Comparison of ENCODE assay signal across 15 cellular contexts in genomic region chr5:42640835-42641234, GRCh38.
"Had no signal": no experiment of that assay in that cellular context is flagged by ENCODE, and none has a peak within 500 bp of the region (broad histone marks: within the 10 kb centered on the region; RNA-seq: fewer than 3 reads in every experiment).

No MANE protein-coding gene starts in this region.

- H3K9me3 Mint-ChIP-seq: endodermal cell, natural killer cell, neural crest cell had no signal

- H3K9me3 ChIP-seq: esophagus squamous epithelium, mucosa of descending colon, stomach, thoracic aorta, transverse colon had no signal

- DNase-seq: effector CD4-positive, alpha-beta T cell; endodermal cell; esophagus squamous epithelium; mucosa of descending colon; natural killer cell; posterior cingulate gyrus; stimulated activated CD4-positive, alpha-beta T cell treated with anti-CD3 and anti-CD28 coated beads, Interleukin-12 subunit alpha, Interleukin-12 subunit beta, amount 100 ng/mL, for 4 hours; stimulated activated naive CD4-positive, alpha-beta T cell; stomach; substantia nigra; transverse colon had no signal

- H3K4me1 ChIP-seq: stomach, transverse colon had no signal

- H3K4me1 Mint-ChIP-seq: natural killer cell, neural crest cell had no signal

- H3K36me3 Mint-ChIP-seq: natural killer cell had no signal

- H3K27me3 ChIP-seq: esophagus squamous epithelium, stomach, transverse colon had no signal

- H3K27ac ChIP-seq: coronary artery, stomach, thoracic aorta, transverse colon had no signal

- H3K4me3 ChIP-seq: coronary artery, esophagus squamous epithelium, mucosa of descending colon, stomach, thoracic aorta, transverse colon had no signal

- ATAC-seq: mucosa of descending colon, natural killer cell, sciatic nerve had no signal

- H3K4me3 Mint-ChIP-seq: endodermal cell, natural killer cell, neural crest cell had no signal

- H3K36me3 ChIP-seq: esophagus squamous epithelium, stomach, thoracic aorta, transverse colon had no signal

- H3K27ac Mint-ChIP-seq: endodermal cell, natural killer cell had no signal
